In genomic region chr2:238320246-238320647, GRCh38 we compare ENCODE assay signal across 8 cellular contexts. TPM values are rescaled to one million over a fixed set of nuclear protein-coding genes. Genes with fewer than 3 reads are reported as not detected.
DNase-seq lines count a peak whose midpoint lies in the region; ATAC-seq and TF ChIP-seq lines count a peak whose summit lies in the region.

TSS of gene TRAF3IP1 (plus strand) at chr2:238320518. CDS start at chr2:238320663, 145 bp downstream.

- H3K27me3 ChIP-seq in ovary (no peaks in the 10 kb centered on the region), thoracic aorta (replicated peaks; ENCODE audit: insufficient read depth) (no peaks in the 10 kb centered on the region)

- no peaks in the 10 kb centered on the region for H3K36me3 ChIP-seq in ovary
- H3K36me3 ChIP-seq in thoracic aorta, result no peaks in the 10 kb centered on the region

- H3K36me3 Mint-ChIP-seq in activated naive CD8-positive, alpha-beta T cell, result no peaks in the 10 kb centered on the region

- H3K27ac ChIP-seq in ovary (peak within 1 kb of the TSS; percentile 45 to 49), thoracic aorta (peak within 1 kb of the TSS in 1 of 2 donors; percentile 48)

- H3K4me1 ChIP-seq in ovary (ENCODE audit: insufficient read depth) (peaks cover 9% of the 10 kb centered on the region), thoracic aorta (ENCODE audit: control insufficient read depth in 1 of 2, low read depth in 2 of 2) (peaks cover 6 to 23% of the 10 kb centered on the region in 2 donors)

- WGBS in ovary, 3 donors, result 0 to 1% (median 0%) methylated on average over 21 to 58 of the region's 58 CpGs

- H3K27ac Mint-ChIP-seq in activated naive CD8-positive, alpha-beta T cell, result no peak within 1 kb of the TSS

- no peaks in the 10 kb centered on the region for H3K9me3 Mint-ChIP-seq in activated naive CD8-positive, alpha-beta T cell (ENCODE audit: low read depth)

- no peak for TF ChIP-seq EP300 in ovary (IDR thresholded peaks at IDR 0.05)

- intact Hi-C loops in Right ventricle myocardium inferior (cut with DNase I) (loop anchor here (1.0 kb wide), 1 partner anchor 32 kb away; the partner anchor contains the start of gene PER2), ovary (cut with DNase I) (no loop called here)

- POLR2A ChIA-PET in HEK293T (lab: Yijun Ruan, JAX), result interaction anchor here (1.0 kb wide), 1 partner anchor 18 kb away, joined by 4 read pairs; no protein-coding TSS in a partner anchor

- peaks cover 20% of the 10 kb centered on the region for H3K4me1 Mint-ChIP-seq in activated naive CD8-positive, alpha-beta T cell (ENCODE audit: low read depth)

- no peaks in the 10 kb centered on the region for H3K9me3 ChIP-seq in ovary
- no peaks in the 10 kb centered on the region for H3K9me3 ChIP-seq in thoracic aorta

- CTCF ChIA-PET in HEK293T (lab: Yijun Ruan, JAX), result no interaction called here

- peaks cover 1% of the 10 kb centered on the region for H3K27me3 Mint-ChIP-seq in activated naive CD8-positive, alpha-beta T cell

- TF ChIP-seq POLR2A in ovary (IDR thresholded peaks at IDR 0.05), result no peak

- ATAC-seq in Right ventricle myocardium inferior (peak; percentile 98), thoracic aorta (ENCODE audit: insufficient number of reproducible peaks, low FRiP score, low read depth) (peak; percentile 89)

- peak within 1 kb of the TSS; percentile 86 for H3K4me3 Mint-ChIP-seq in activated naive CD8-positive, alpha-beta T cell

- DNase-seq in GDM1 (lab: John Stamatoyannopoulos, UW) (peak; percentile 73), HEK293T (ENCODE audit: extremely low spot score) (peak; percentile 95), NAMALWA (ENCODE audit: low spot score) (peak; percentile 76), SKM-1 (lab: John Stamatoyannopoulos, UW; ENCODE audit: unreplicated experiment) (peak; percentile 32), Right ventricle myocardium inferior (ENCODE audit: missing footprints) (peak; percentile 97), ovary (peak; percentile 94 to 97 (median 96)), thoracic aorta (ENCODE audit: low spot score) (peak; percentile 69)

- TF ChIP-seq CTCF in ovary (IDR thresholded peaks at IDR 0.05), result no peak
- TF ChIP-seq CTCF in thoracic aorta (IDR thresholded peaks at IDR 0.05), result no peak

- H3K4me3 ChIP-seq in ovary (peak within 1 kb of the TSS; percentile 87), thoracic aorta (peak within 1 kb of the TSS; percentile 86)

TF ChIP-seq in HEK293T, 16 proteins besides CTCF, POLR2A, EP300 and RAD21:
- TF ChIP-seq ARNT (IDR thresholded peaks at IDR 0.05), result no peak
- TF ChIP-seq PKNOX1 (IDR thresholded peaks at IDR 0.05), result no peak
- TF ChIP-seq TARDBP (IDR thresholded peaks at IDR 0.05), result no peak
- no peak for TF ChIP-seq SUZ12 (IDR thresholded peaks at IDR 0.05)
TF ChIP-seq in HEK293T: peak in this region for 0.

RNA-seq across cellular contexts. Expression of gene TRAF3IP1, which starts in this region (rescaled TPM):
- 11.2 TPM for total RNA-seq in Right ventricle myocardium inferior
- 10 to 100 TPM in 6 of 7 donors, 1 to 10 TPM in 1; 7.0 to 29.2 (median 19.9) TPM for total RNA-seq in ovary
- 10 to 100 TPM in 1 of 2 donors, 1 to 10 TPM in 1; 8.5 to 17.0 TPM for polyA plus RNA-seq in ovary
- 10 to 100 TPM; 19.4 to 23.7 TPM for total RNA-seq in thoracic aorta

Comparison
In these comparisons a context has a peak if more than half of its experiments do, and no peak if none do; other contexts are left out.
1. DNase-seq: peak in every context shown above with its lines; median percentile 97 in Right ventricle myocardium inferior; 96 in ovary; 95 in HEK293T; 76 in NAMALWA; 73 in GDM1; 69 in thoracic aorta; 32 in SKM-1.